In genomic region chr3:119588112-119588511, GRCh38 we compare ENCODE assay signal across 11 cellular contexts. TPM values are rescaled to one million over a fixed set of nuclear protein-coding genes. Genes with fewer than 3 reads are reported as not detected.
A peak's percentile ranks its signal among the peaks of the same experiment; 100 is the strongest.
DNase-seq lines count a peak whose midpoint lies in the region; ATAC-seq and TF ChIP-seq lines count a peak whose summit lies in the region.
"Had no signal": no experiment of that assay in that cellular context is flagged by ENCODE, and none has a peak within 500 bp of the region (broad histone marks: within the 10 kb centered on the region; RNA-seq: fewer than 3 reads in every experiment).

No MANE protein-coding gene starts in this region.

- peak; percentile 46 for ATAC-seq in activated CD8-positive, alpha-beta T cell treated with anti-CD3 and anti-CD28 coated beads for 36 hours
- ATAC-seq in activated CD8-positive, alpha-beta T cell treated with anti-CD3 and anti-CD28 coated beads, Interleukin-2, amount 10 ng/mL, durations not matched to agents 7 days and 5 days: no peak
- ATAC-seq in HG02981 (IDR thresholded peaks at IDR 0.05; ENCODE audit: unreplicated experiment): no peak
- ATAC-seq: Panc1 had no signal

- no peaks in the 10 kb centered on the region for H3F3A ChIP-seq in smooth muscle cell (ENCODE audit: low read depth)

- H3K4me1 Mint-ChIP-seq in activated CD8-positive, alpha-beta T cell treated with anti-CD3 and anti-CD28 coated beads for 36 hours (ENCODE audit: low read depth): peaks cover 29% of the 10 kb centered on the region
- H3K4me1 Mint-ChIP-seq in activated CD8-positive, alpha-beta T cell treated with anti-CD3 and anti-CD28 coated beads, Interleukin-2, amount 10 ng/mL, durations not matched to agents 7 days and 5 days (ENCODE audit: low read depth): peaks cover 24% of the 10 kb centered on the region

- POLR2A ChIA-PET in activated CD8-positive, alpha-beta T cell treated with anti-CD3 and anti-CD28 coated beads for 36 hours (lab: Charles Lee): no interaction called here
- POLR2A ChIA-PET in activated CD8-positive, alpha-beta T cell treated with anti-CD3 and anti-CD28 coated beads, Interleukin-2, amount 10 ng/mL, durations not matched to agents 7 days and 5 days (lab: Charles Lee): interaction anchor here (0.8 kb wide), 1 partner anchor 642 kb away, joined by 3 read pairs; no protein-coding TSS in a partner anchor

- H3K4me2 ChIP-seq in smooth muscle cell: no peak overlapping the region

- peak overlapping the region; percentile 80 for H3K27ac Mint-ChIP-seq in activated CD8-positive, alpha-beta T cell treated with anti-CD3 and anti-CD28 coated beads for 36 hours
- H3K27ac Mint-ChIP-seq in activated CD8-positive, alpha-beta T cell treated with anti-CD3 and anti-CD28 coated beads, Interleukin-2, amount 10 ng/mL, durations not matched to agents 7 days and 5 days: no peak overlapping the region

- TF ChIP-seq CTCF in activated CD8-positive, alpha-beta T cell treated with anti-CD3 and anti-CD28 coated beads for 36 hours (IDR thresholded peaks at IDR 0.05): no peak
- TF ChIP-seq CTCF in left ventricle myocardium inferior (IDR thresholded peaks at IDR 0.05; ENCODE audit: borderline replicate concordance) (no peak), testis (IDR thresholded peaks at IDR 0.05) (no peak), smooth muscle cell (IDR thresholded peaks at IDR 0.05; ENCODE audit: borderline replicate concordance, insufficient read depth, poor library complexity, severe bottlenecking) (no peak)

- TF ChIP-seq POLR2A in testis (IDR thresholded peaks at IDR 0.05): no peak

- H3K4me3 ChIP-seq in left ventricle myocardium inferior (no peak overlapping the region), testis (no peak overlapping the region), smooth muscle cell (no peak overlapping the region)
- H3K4me3 ChIP-seq: coronary artery had no signal

- CTCF ChIA-PET in activated CD8-positive, alpha-beta T cell treated with anti-CD3 and anti-CD28 coated beads for 36 hours (lab: Charles Lee): interaction anchor here (0.8 to 1.2 kb wide), 2 partner anchors 39 to 347 kb away, joined by 3 read pairs; no protein-coding TSS in a partner anchor
- CTCF ChIA-PET in activated CD8-positive, alpha-beta T cell treated with anti-CD3 and anti-CD28 coated beads, Interleukin-2, amount 10 ng/mL, durations not matched to agents 7 days and 5 days (lab: Charles Lee): interaction anchor here (1.4 to 2.0 kb wide), 3 partner anchors 8 to 13 kb away, joined by 3 to 8 read pairs (median 3); no protein-coding TSS in a partner anchor

- no peaks in the 10 kb centered on the region for H3K79me2 ChIP-seq in smooth muscle cell (ENCODE audit: low read depth)

- peak; percentile 59 for DNase-seq in activated CD8-positive, alpha-beta T cell treated with anti-CD3 and anti-CD28 coated beads for 36 hours
- DNase-seq in activated CD8-positive, alpha-beta T cell treated with anti-CD3 and anti-CD28 coated beads, Interleukin-2, amount 10 ng/mL, durations not matched to agents 7 days and 5 days: no peak
- DNase-seq in NCI-H69 (lab: John Stamatoyannopoulos, UW) (peak; percentile 3), left ventricle myocardium inferior (peak; percentile 52), testis (peak; percentile 43), smooth muscle cell (lab: John Stamatoyannopoulos, UW; ENCODE audit: unreplicated experiment) (no peak), NCI-H774 (lab: John Stamatoyannopoulos, UW) (no peak)

- H3K27me3 ChIP-seq in left ventricle myocardium inferior (ENCODE audit: low read depth) (no peaks in the 10 kb centered on the region), testis (no peaks in the 10 kb centered on the region), smooth muscle cell (ENCODE audit: low read depth) (no peaks in the 10 kb centered on the region)

- H4K20me1 ChIP-seq in smooth muscle cell (ENCODE audit: low read depth): no peaks in the 10 kb centered on the region

- H3K36me3 ChIP-seq in left ventricle myocardium inferior (peaks cover 31% of the 10 kb centered on the region), testis (ENCODE audit: low read depth, missing control alignments) (no peaks in the 10 kb centered on the region), smooth muscle cell (ENCODE audit: low read depth) (no peaks in the 10 kb centered on the region)

- no peaks in the 10 kb centered on the region for H3K9me3 ChIP-seq in left ventricle myocardium inferior (replicated peaks)
- no peaks in the 10 kb centered on the region for H3K9me3 ChIP-seq in testis
- H3K9me3 ChIP-seq in smooth muscle cell (replicated peaks; ENCODE audit: low read depth): no peaks in the 10 kb centered on the region

- no peak overlapping the region for H3K4me3 Mint-ChIP-seq in activated CD8-positive, alpha-beta T cell treated with anti-CD3 and anti-CD28 coated beads for 36 hours
- no peak overlapping the region for H3K4me3 Mint-ChIP-seq in activated CD8-positive, alpha-beta T cell treated with anti-CD3 and anti-CD28 coated beads, Interleukin-2, amount 10 ng/mL, durations not matched to agents 7 days and 5 days

- H3K27me3 Mint-ChIP-seq in activated CD8-positive, alpha-beta T cell treated with anti-CD3 and anti-CD28 coated beads for 36 hours: peaks cover 16% of the 10 kb centered on the region
- no peaks in the 10 kb centered on the region for H3K27me3 Mint-ChIP-seq in activated CD8-positive, alpha-beta T cell treated with anti-CD3 and anti-CD28 coated beads, Interleukin-2, amount 10 ng/mL, durations not matched to agents 7 days and 5 days (ENCODE audit: low read depth)

- H3K36me3 Mint-ChIP-seq in activated CD8-positive, alpha-beta T cell treated with anti-CD3 and anti-CD28 coated beads for 36 hours (ENCODE audit: low read depth): peaks cover 9% of the 10 kb centered on the region
- peaks cover 15% of the 10 kb centered on the region for H3K36me3 Mint-ChIP-seq in activated CD8-positive, alpha-beta T cell treated with anti-CD3 and anti-CD28 coated beads, Interleukin-2, amount 10 ng/mL, durations not matched to agents 7 days and 5 days (ENCODE audit: low read depth)

- intact Hi-C loops in activated CD8-positive, alpha-beta T cell treated with anti-CD3 and anti-CD28 coated beads for 36 hours (cut with micrococcal nuclease): no loop called here
- intact Hi-C loops in left ventricle myocardium inferior (cut with micrococcal nuclease) (loop anchor here (10.0 kb wide), 1 partner anchor 87 kb away; the partner anchor contains the start of gene COX17), testis (cut with DNase I; ENCODE audit: low total_unique reads) (no loop called here)

- WGBS in testis, 2 donors: 42 to 49% methylated on average over 3 of the region's 3 CpGs
- 94% methylated on average over 3 of the region's 3 CpGs for WGBS in smooth muscle cell (ENCODE audit: low lambda C conversion rate)

- peaks cover 8% of the 10 kb centered on the region for H3K9me3 Mint-ChIP-seq in activated CD8-positive, alpha-beta T cell treated with anti-CD3 and anti-CD28 coated beads for 36 hours
- peaks cover 3% of the 10 kb centered on the region for H3K9me3 Mint-ChIP-seq in activated CD8-positive, alpha-beta T cell treated with anti-CD3 and anti-CD28 coated beads, Interleukin-2, amount 10 ng/mL, durations not matched to agents 7 days and 5 days (ENCODE audit: insufficient read depth)

- peak overlapping the region; percentile 70 for H3K27ac ChIP-seq in left ventricle myocardium inferior (replicated peaks)
- H3K27ac ChIP-seq in testis: peak overlapping the region in 1 of 2 donors; percentile 68
- no peak overlapping the region for H3K27ac ChIP-seq in smooth muscle cell (ENCODE audit: low read depth)
- H3K27ac ChIP-seq: coronary artery, HL-60 had no signal

- no peak overlapping the region for H2AFZ ChIP-seq in smooth muscle cell (ENCODE audit: low read depth)

- H3K9ac ChIP-seq in smooth muscle cell (ENCODE audit: low read depth): no peak overlapping the region

- peaks cover 3% of the 10 kb centered on the region for H3K4me1 ChIP-seq in left ventricle myocardium inferior
- H3K4me1 ChIP-seq in testis: no peaks in the 10 kb centered on the region
- no peaks in the 10 kb centered on the region for H3K4me1 ChIP-seq in smooth muscle cell (ENCODE audit: low read depth)

RNA-seq across cellular contexts. Expression of gene ADPRH, which starts 8.8 kb away (rescaled TPM):
- 1 to 10 TPM; 5.7 to 5.9 TPM for total RNA-seq in activated CD8-positive, alpha-beta T cell treated with anti-CD3 and anti-CD28 coated beads for 36 hours
- total RNA-seq in activated CD8-positive, alpha-beta T cell treated with anti-CD3 and anti-CD28 coated beads, Interleukin-2, amount 10 ng/mL, durations not matched to agents 7 days and 5 days: 1 to 10 TPM; 3.2 to 3.8 TPM
- 9.8 TPM for total RNA-seq in left ventricle myocardium inferior
- total RNA-seq in testis: 1 to 10 TPM; 7.9 to 8.6 TPM
- polyA plus RNA-seq in testis (ENCODE audit: insufficient read depth, low read depth, low replicate concordance): 8.0 TPM
- 1.3 and 3.3 TPM in 2 replicates for total RNA-seq in smooth muscle cell
- polyA plus RNA-seq in smooth muscle cell: 2.2 and 2.9 TPM in 2 replicates

RNA-seq across cellular contexts. Expression of gene PLA1A, which starts 9.6 kb away (rescaled TPM):
- total RNA-seq in activated CD8-positive, alpha-beta T cell treated with anti-CD3 and anti-CD28 coated beads for 36 hours: not detected
- total RNA-seq in activated CD8-positive, alpha-beta T cell treated with anti-CD3 and anti-CD28 coated beads, Interleukin-2, amount 10 ng/mL, durations not matched to agents 7 days and 5 days: not detected
- 2.8 TPM for total RNA-seq in left ventricle myocardium inferior
- 1 to 10 TPM in 1 of 2 donors, under 1 TPM in 1; 0.87 to 2.7 TPM for total RNA-seq in testis
- polyA plus RNA-seq in testis (ENCODE audit: insufficient read depth, low read depth, low replicate concordance): 8.7 TPM
- not detected in 2 replicates for total RNA-seq in smooth muscle cell
- polyA plus RNA-seq in smooth muscle cell: not detected in 2 replicates

RNA-seq across cellular contexts. Expression of gene CD80, which starts 28.7 kb away (rescaled TPM):
- 10 to 100 TPM in 1 of 2 experiments, 1 to 10 TPM in 1; 7.1 to 10.2 TPM for total RNA-seq in activated CD8-positive, alpha-beta T cell treated with anti-CD3 and anti-CD28 coated beads for 36 hours
- 10 to 100 TPM; 19.1 to 20.2 TPM for total RNA-seq in activated CD8-positive, alpha-beta T cell treated with anti-CD3 and anti-CD28 coated beads, Interleukin-2, amount 10 ng/mL, durations not matched to agents 7 days and 5 days
- total RNA-seq in left ventricle myocardium inferior: not detected
- total RNA-seq in testis: 1 to 10 TPM in 1 of 2 donors, under 1 TPM in 1; 0.74 to 2.0 TPM
- 0.42 TPM for polyA plus RNA-seq in testis (ENCODE audit: insufficient read depth, low read depth, low replicate concordance)
- total RNA-seq in smooth muscle cell: 0.04 TPM in 1 of 2 replicates, not detected in the other
- polyA plus RNA-seq in smooth muscle cell: not detected in 2 replicates

Comparison
In these comparisons a context has a peak if more than half of its experiments do, and no peak if none do; other contexts are left out.
1. DNase-seq: peak in activated CD8-positive, alpha-beta T cell treated with anti-CD3 and anti-CD28 coated beads for 36 hours (single experiment), NCI-H69 (single experiment), left ventricle myocardium inferior (single experiment) and testis (single experiment); none in activated CD8-positive, alpha-beta T cell treated with anti-CD3 and anti-CD28 coated beads, Interleukin-2, amount 10 ng/mL, durations not matched to agents 7 days and 5 days (single experiment), smooth muscle cell (single experiment) and NCI-H774 (single experiment).